ENCODE assay signal across 26 cellular contexts in genomic region chr14:104192146-104192882, GRCh38. TPM values are rescaled to one million over a fixed set of nuclear protein-coding genes. Genes with fewer than 3 reads are reported as not detected.
"Had no signal": no experiment of that assay in that cellular context is flagged by ENCODE, and none has a peak within 500 bp of the region (broad histone marks: within the 10 kb centered on the region; RNA-seq: fewer than 3 reads in every experiment).

No MANE protein-coding gene starts in this region.

- H3K4me1 ChIP-seq: gastroesophageal sphincter, left lung, prostate gland, vagina had no signal

- H3K27me3 ChIP-seq: colonic mucosa, vagina had no signal

- DNase-seq: colonic mucosa; effector CD8-positive, alpha-beta T cell; endodermal cell; foreskin fibroblast; glutamatergic neuron; heart right ventricle; hippocampal formation; left cardiac atrium; mesenchymal stem cell; mucosa of descending colon; naive B cell; sigmoid colon; spleen; stimulated activated CD4-positive, alpha-beta T cell treated with anti-CD3 and anti-CD28 coated beads, Interleukin-4, amount 100 ng/mL, for 4 hours; trophoblast cell had no signal

- H3K4me3 ChIP-seq: colonic mucosa, gastroesophageal sphincter, heart right ventricle, left lung, mucosa of descending colon, prostate gland, sigmoid colon, spleen, suprapubic skin, vagina had no signal

- FAIRE-seq: islet of Langerhans had no signal

- ATAC-seq: esophagus mucosa; gastroesophageal sphincter; left cardiac atrium; left lung; mucosa of descending colon; right cardiac atrium; stimulated activated memory B cell treated with anti-CD40 and anti-IgM and Interleukin-4, amounts not matched to agents 10 μg/mL and 1 μg/mL and 100 μg/mL, for 72 hours had no signal

- H3K27ac ChIP-seq: colonic mucosa, epithelial cell of prostate, gastroesophageal sphincter, heart right ventricle, left lung, prostate gland, sigmoid colon, spleen, suprapubic skin, vagina had no signal

- H3K9me3 ChIP-seq: colonic mucosa, gastroesophageal sphincter, heart right ventricle, left lung, mucosa of descending colon, prostate gland, sigmoid colon, spleen, suprapubic skin, vagina had no signal

- H3K36me3 ChIP-seq: colonic mucosa, gastroesophageal sphincter, heart right ventricle, left lung, prostate gland, sigmoid colon, spleen, suprapubic skin, vagina had no signal

RNA-seq across cellular contexts. Expression of gene KIF26A, which starts 53.9 kb away (rescaled TPM):
- total RNA-seq: natural killer cell treated with Interleukin-12 subunit alpha and Interleukin-12 subunit beta and Interleukin-15 and Interleukin-18, amount 100 ng/mL, for 72 hours had no signal
